In genomic region chr6:7882505-7883257, GRCh38 we compare ENCODE assay signal across 16 cellular contexts.
"Had no signal": no experiment of that assay in that cellular context is flagged by ENCODE, and none has a peak within 500 bp of the region (broad histone marks: within the 10 kb centered on the region; RNA-seq: fewer than 3 reads in every experiment).

No MANE protein-coding gene starts in this region.

- DNase-seq: activated B cell treated with CpG ODN at 0.5 μM for 24 hours; activated CD4-positive, alpha-beta T cell treated with anti-CD3 and anti-CD28 coated beads, Interleukin-2, amount 10 ng/mL, durations not matched to agents 7 days and 5 days; activated CD8-positive, alpha-beta memory T cell treated with anti-CD3 and anti-CD28 coated beads for 24 hours; activated naive CD4-positive, alpha-beta T cell; anterior cingulate cortex; cerebellar nuclear complex; effector CD8-positive, alpha-beta T cell; foreskin fibroblast; immature natural killer cell; left cardiac atrium; lower lobe of right lung; pancreas; stimulated activated CD4-positive, alpha-beta T cell treated with anti-CD3 and anti-CD28 coated beads, Interleukin-2, amount 100 ng/mL, for 48 hours; thyroid gland had no signal

- H3K9me3 Mint-ChIP-seq: activated B cell treated with CpG ODN at 0.5 μM for 24 hours; activated CD4-positive, alpha-beta T cell treated with anti-CD3 and anti-CD28 coated beads, Interleukin-2, amount 10 ng/mL, durations not matched to agents 7 days and 5 days; activated T-helper 1 cell treated with anti-CD3 and anti-CD28 coated beads, Interleukin-12 subunit alpha, Interleukin-12 subunit beta, Interleukin-2, Interleukin-4 antibody, amounts not matched to agents 30 ng/mL and 10 ng/mL and 1 ng/mL, durations not matched to agents 14 hours and 24 hours and 36 hours; immature natural killer cell; stimulated activated memory B cell treated with anti-CD40 and anti-IgM and Interleukin-4, amounts not matched to agents 10 μg/mL and 1 μg/mL and 100 μg/mL, for 72 hours had no signal

- H3K27ac ChIP-seq: lower lobe of right lung, pancreas, thyroid gland had no signal

- H3K4me1 ChIP-seq: lower lobe of right lung, pancreas, thyroid gland had no signal

- H3K27ac Mint-ChIP-seq: activated B cell treated with CpG ODN at 0.5 μM for 24 hours; activated CD4-positive, alpha-beta T cell treated with anti-CD3 and anti-CD28 coated beads, Interleukin-2, amount 10 ng/mL, durations not matched to agents 7 days and 5 days; activated T-helper 1 cell treated with anti-CD3 and anti-CD28 coated beads, Interleukin-12 subunit alpha, Interleukin-12 subunit beta, Interleukin-2, Interleukin-4 antibody, amounts not matched to agents 30 ng/mL and 10 ng/mL and 1 ng/mL, durations not matched to agents 14 hours and 24 hours and 36 hours; immature natural killer cell; stimulated activated memory B cell treated with anti-CD40 and anti-IgM and Interleukin-4, amounts not matched to agents 10 μg/mL and 1 μg/mL and 100 μg/mL, for 72 hours had no signal

- H3K4me1 Mint-ChIP-seq: activated B cell treated with CpG ODN at 0.5 μM for 24 hours; activated CD4-positive, alpha-beta T cell treated with anti-CD3 and anti-CD28 coated beads, Interleukin-2, amount 10 ng/mL, durations not matched to agents 7 days and 5 days; immature natural killer cell had no signal

- H3K4me3 Mint-ChIP-seq: activated B cell treated with CpG ODN at 0.5 μM for 24 hours; activated CD4-positive, alpha-beta T cell treated with anti-CD3 and anti-CD28 coated beads, Interleukin-2, amount 10 ng/mL, durations not matched to agents 7 days and 5 days; activated T-helper 1 cell treated with anti-CD3 and anti-CD28 coated beads, Interleukin-12 subunit alpha, Interleukin-12 subunit beta, Interleukin-2, Interleukin-4 antibody, amounts not matched to agents 30 ng/mL and 10 ng/mL and 1 ng/mL, durations not matched to agents 14 hours and 24 hours and 36 hours; immature natural killer cell; stimulated activated memory B cell treated with anti-CD40 and anti-IgM and Interleukin-4, amounts not matched to agents 10 μg/mL and 1 μg/mL and 100 μg/mL, for 72 hours had no signal

- H3K4me3 ChIP-seq: lower lobe of right lung, pancreas, thyroid gland had no signal

- H3K27me3 ChIP-seq: pancreas, thyroid gland had no signal

- H3K9me3 ChIP-seq: lower lobe of right lung, pancreas, thyroid gland had no signal

- H3K27me3 Mint-ChIP-seq: activated B cell treated with CpG ODN at 0.5 μM for 24 hours; activated CD4-positive, alpha-beta T cell treated with anti-CD3 and anti-CD28 coated beads, Interleukin-2, amount 10 ng/mL, durations not matched to agents 7 days and 5 days; stimulated activated memory B cell treated with anti-CD40 and anti-IgM and Interleukin-4, amounts not matched to agents 10 μg/mL and 1 μg/mL and 100 μg/mL, for 72 hours had no signal

- ATAC-seq: left cardiac atrium; lower lobe of right lung; pancreas; stimulated activated memory B cell treated with anti-CD40 and anti-IgM and Interleukin-4, amounts not matched to agents 10 μg/mL and 1 μg/mL and 100 μg/mL, for 72 hours had no signal
